24 cellular contexts compared by ENCODE assay signal in the genomic region with DNA sequence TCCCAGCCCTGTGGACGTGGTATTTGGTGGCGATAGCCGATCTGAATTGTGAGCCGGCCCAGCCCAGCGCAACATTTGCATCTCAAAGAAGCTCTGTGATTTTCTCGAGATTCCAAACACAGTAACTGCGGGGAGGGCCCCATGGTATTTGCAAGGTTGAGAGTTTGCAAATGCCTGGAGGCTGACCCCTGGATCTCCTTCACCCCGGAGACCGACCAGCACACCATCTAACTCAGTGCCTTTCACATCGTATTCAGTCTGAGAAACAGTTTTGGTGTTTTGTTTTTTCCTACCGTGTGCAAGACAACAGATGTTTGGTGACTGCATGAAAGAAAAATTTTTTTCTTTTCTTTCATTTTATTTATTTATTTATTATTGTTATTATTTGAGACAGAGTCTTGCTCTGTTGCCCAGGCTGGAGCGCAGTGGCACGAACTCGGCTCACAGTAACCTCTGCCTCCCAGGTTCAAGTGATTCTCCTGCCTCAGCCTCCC. TPM values are rescaled to one million over a fixed set of nuclear protein-coding genes. Genes with fewer than 3 reads are reported as not detected.
A peak's percentile ranks its signal among the peaks of the same experiment; 100 is the strongest.
DNase-seq lines count a peak whose midpoint lies in the region; ATAC-seq, FAIRE-seq and TF ChIP-seq lines count a peak whose summit lies in the region.
"Had no signal": no experiment of that assay in that cellular context is flagged by ENCODE, and none has a peak within 500 bp of the region (broad histone marks: within the 10 kb centered on the region; RNA-seq: fewer than 3 reads in every experiment).

No MANE protein-coding gene starts in this region.

- H3K27ac ChIP-seq in HUES6 (ENCODE audit: low read depth, low read length) (peak overlapping the region; percentile 5; the same call in 1 of the 2 replicates), H1 (ENCODE audit: low read depth, low read length) (peak overlapping the region; percentile 7; the same call in 1 of the 2 replicates)
- H3K27ac ChIP-seq: HL-60 had no signal

- DNase-seq in H1 (ENCODE audit: low read depth in 1 of 2, low spot score in 2 of 2) (peak; percentile 75 to 84), iPS-NIHi7 (ENCODE audit: extremely low spot score) (peak; percentile 74), GOT3 (lab: John Stamatoyannopoulos, UW) (no peak)
- DNase-seq in activated CD4-positive, CD25-positive, alpha-beta regulatory T cell (lab: John Stamatoyannopoulos, UW) = no peak
- DNase-seq in activated CD4-positive, alpha-beta T cell treated with anti-CD3 and anti-CD28 coated beads, Interleukin-2, amount 50 U/mL, for 1 hour = no peak
- DNase-seq: ACHN, DND-41, Kasumi-1, MG63, NCI-H1092 treated with DMSO at 0.1 percent for 48 hours, NCI-H2081 treated with DMSO at 0.1 percent for 48 hours, NCI-H446 treated with DMSO at 0.1 percent for 48 hours, NCI-H69, SW 1271 had no signal

- H3K79me1 ChIP-seq in H1 (ENCODE audit: low read depth, low read length) = no peaks in the 10 kb centered on the region

- H3K23me2 ChIP-seq in H1 (ENCODE audit: low read depth, low read length) = peaks cover 6% of the 10 kb centered on the region; the same call in 1 of the 2 replicates

- peaks cover 35% of the 10 kb centered on the region for H3K4me1 ChIP-seq in HUES6 (ENCODE audit: control insufficient read depth, insufficient read depth, low read length)
- peaks cover 1 to 17% (median 8%) of the 10 kb centered on the region in 4 experiments; a peak in 5 of 7 replicates for H3K4me1 ChIP-seq in H1 (replicated peaks in 1 of 4; ENCODE audit: control insufficient read depth in 3 of 4, insufficient read depth in 4 of 4, low read length in 3 of 4)

- H3K9ac ChIP-seq in HUES6 (ENCODE audit: low read length) = peak overlapping the region; percentile 5
- no peak overlapping the region for H3K9ac ChIP-seq in H1 (replicated peaks in 1 of 4; ENCODE audit: extremely low read depth in 1 of 4, low read depth in 3 of 4, low read length in 3 of 4)

- TF ChIP-seq RAD21 in H1 (IDR thresholded peaks at IDR 0.05 in 1 of 2, conservative IDR thresholded peaks at IDR 0.05 in 1 of 2; ENCODE audit: low read depth in 2 of 2, low read length in 2 of 2) = peak in 1 of 2 experiments; percentile 28; a peak in 2 of 4 replicates

- no peak overlapping the region for H2AFZ ChIP-seq in H1 (ENCODE audit: low read length)

- H3K4me2 ChIP-seq in H1 (ENCODE audit: insufficient read depth in 1 of 2, low read depth in 2 of 2, low read length in 2 of 2) = peak overlapping the region in 1 of 2 experiments; percentile 53; a peak in 2 of 4 replicates

- H2BK15ac ChIP-seq in H1 (ENCODE audit: low read length) = no peak overlapping the region

- H4K5ac ChIP-seq in H1 (ENCODE audit: insufficient read length, low read depth, low read length) = no peak overlapping the region

- no peaks in the 10 kb centered on the region for H3K36me3 ChIP-seq in HUES6 (ENCODE audit: control insufficient read depth, insufficient read depth, low read length)
- H3K36me3 ChIP-seq in H1 (ENCODE audit: control insufficient read depth in 2 of 4, insufficient read depth in 4 of 4, low read length in 3 of 4) = no peaks in the 10 kb centered on the region
- H3K36me3 ChIP-seq: MG63 had no signal

- no peak overlapping the region for H3K4me3 ChIP-seq in HUES6 (ENCODE audit: low read depth, low read length)
- no peak overlapping the region for H3K4me3 ChIP-seq in H1 (ENCODE audit: extremely low read depth in 1 of 4, insufficient read depth in 2 of 4, low read depth in 3 of 4, low read length in 4 of 4)
- H3K4me3 ChIP-seq: MG63 had no signal

- H4K20me1 ChIP-seq in H1 (replicated peaks in 1 of 2; ENCODE audit: control insufficient read depth in 1 of 2, insufficient read depth in 2 of 2, low read length in 2 of 2) = no peaks in the 10 kb centered on the region

- no peak overlapping the region; the same call in 1 of the 2 replicates for H3K18ac ChIP-seq in H1 (ENCODE audit: extremely low read depth, low read length)

- H2AK5ac ChIP-seq in H1 (ENCODE audit: low read depth, low read length) = 0 out of 2 replicates have a peak overlapping the region, but pooled peaks have one; percentile 45

- no peak overlapping the region for H4K8ac ChIP-seq in H1 (ENCODE audit: extremely low read depth, insufficient read depth, low read length)

- POLR2A ChIA-PET in H1 (lab: Charles Lee; ENCODE audit: partially characterized antibody) = interaction anchor here (0.6 to 2.1 kb wide), 7 partner anchors 10 to 174 kb away, joined by 3 to 8 read pairs (median 3); no protein-coding TSS in a partner anchor

- no peaks in the 10 kb centered on the region for H3K79me2 ChIP-seq in H1 (ENCODE audit: control insufficient read depth in 1 of 2, insufficient read depth in 2 of 2, low read length in 2 of 2)

- no peak overlapping the region for H3K4ac ChIP-seq in H1 (replicated peaks; ENCODE audit: insufficient read length, low read depth, low read length)

- H2BK120ac ChIP-seq in H1 (replicated peaks; ENCODE audit: low read depth, low read length) = no peak overlapping the region

- CTCF ChIA-PET in H1 (lab: Charles Lee; ENCODE audit: partially characterized antibody) = interaction anchor here (0.7 to 3.1 kb wide), 5 partner anchors 24 to 301 kb away, joined by 3 to 11 read pairs (median 4); no protein-coding TSS in a partner anchor

- H3K27me3 ChIP-seq in HUES6 (ENCODE audit: control insufficient read depth, insufficient read depth, low read length) (no peaks in the 10 kb centered on the region), H1 (replicated peaks in 1 of 4; ENCODE audit: control insufficient read depth in 3 of 4, extremely low read depth in 1 of 4, insufficient read depth in 3 of 4, low read length in 3 of 4) (peaks cover 0 to 1% (median 0%) of the 10 kb centered on the region in 4 experiments; a peak in 2 of 7 replicates)
- H3K27me3 ChIP-seq: MG63 had no signal

- peak overlapping the region; percentile 88; the same call in 1 of the 2 replicates for H2BK12ac ChIP-seq in H1 (ENCODE audit: low read depth, low read length)

- no peaks in the 10 kb centered on the region for H3K9me3 ChIP-seq in HUES6 (ENCODE audit: control insufficient read depth, insufficient read depth, low read depth, low read length)
- no peaks in the 10 kb centered on the region for H3K9me3 ChIP-seq in H1 (ENCODE audit: insufficient read depth in 2 of 2, low read depth in 1 of 2, low read length in 1 of 2)
- H3K9me3 ChIP-seq: MG63 had no signal

- TF ChIP-seq POLR2A in H1 (IDR thresholded peaks at IDR 0.05; ENCODE audit: control extremely low read depth in 1 of 2, low read depth in 2 of 2, low read length in 2 of 2) = no peak

- peak in 1 of 2 experiments; percentile 50; a peak in 1 of 3 replicates for TF ChIP-seq EP300 in H1 (IDR thresholded peaks at IDR 0.05; ENCODE audit: borderline replicate concordance in 1 of 2, low read depth in 2 of 2, low read length in 2 of 2)

- no peak for ATAC-seq in HG02798 (IDR thresholded peaks at IDR 0.05; ENCODE audit: poor library complexity, unreplicated experiment)
- ATAC-seq: Right ventricle myocardium inferior had no signal

- 18% methylated on average over 14 of the region's 14 CpGs; no CpG with 5 or more reads in 1 of the 2 experiments for WGBS in H1 (ENCODE audit: extremely low coverage in 1 of 2, insufficient coverage in 1 of 2, insufficient read length in 1 of 2, insufficient replicate concordance in 2 of 2, low coverage in 1 of 2, low lambda C conversion rate in 2 of 2, missing lambda C conversion rate in 1 of 2), 2 experiments

- H4K91ac ChIP-seq in H1 (replicated peaks; ENCODE audit: insufficient read length, low read length) = no peak overlapping the region

- no peak for FAIRE-seq in H1 (lab: Jason Lieb, UNC)
- FAIRE-seq: G401.6, H54, RCC 7860 had no signal

- TF ChIP-seq CTCF in H1 (IDR thresholded peaks at IDR 0.05; ENCODE audit: control extremely low read depth in 1 of 3, insufficient read depth in 1 of 3, low read depth in 1 of 3, low read length in 3 of 3) = no peak

- peak overlapping the region; percentile 96 for H2BK5ac ChIP-seq in H1 (ENCODE audit: low read depth, low read length)

- H2BK20ac ChIP-seq in H1 (ENCODE audit: low read length) = no peak overlapping the region; the same call in 1 of the 2 replicates

- no peak overlapping the region for H3K23ac ChIP-seq in H1 (ENCODE audit: insufficient read length)

- H3K56ac ChIP-seq in H1 (replicated peaks; ENCODE audit: insufficient read length, low read depth, low read length) = no peak overlapping the region

- no peak overlapping the region for H3K14ac ChIP-seq in H1 (ENCODE audit: insufficient read length)

TF ChIP-seq in H1, 55 proteins besides CTCF, POLR2A, EP300 and RAD21 (continues in another document):
- TF ChIP-seq SAP30 (IDR thresholded peaks at IDR 0.05; ENCODE audit: insufficient read depth, insufficient replicate concordance, low read length) = no peak
- TF ChIP-seq ASH2L (IDR thresholded peaks at IDR 0.05; ENCODE audit: low read length) = peak; percentile 55
- TF ChIP-seq POLR2AphosphoS5 (IDR thresholded peaks at IDR 0.05; ENCODE audit: low read depth, low read length) = no peak
- TF ChIP-seq KDM4A (IDR thresholded peaks at IDR 0.05; ENCODE audit: low read depth, low read length, severe bottlenecking) = no peak
- peak; percentile 82 for TF ChIP-seq BACH1 (IDR thresholded peaks at IDR 0.05; ENCODE audit: low read length)
- peak; percentile 87 for TF ChIP-seq CTBP2 (IDR thresholded peaks at IDR 0.05; ENCODE audit: borderline replicate concordance, insufficient read depth, insufficient read length, low read length)
- peak; percentile 84 for TF ChIP-seq TEAD4 (IDR thresholded peaks at IDR 0.05; ENCODE audit: low read depth, low read length)
- TF ChIP-seq SIRT6 (IDR thresholded peaks at IDR 0.05; ENCODE audit: low read length) = no peak
- TF ChIP-seq, protein P1, sequence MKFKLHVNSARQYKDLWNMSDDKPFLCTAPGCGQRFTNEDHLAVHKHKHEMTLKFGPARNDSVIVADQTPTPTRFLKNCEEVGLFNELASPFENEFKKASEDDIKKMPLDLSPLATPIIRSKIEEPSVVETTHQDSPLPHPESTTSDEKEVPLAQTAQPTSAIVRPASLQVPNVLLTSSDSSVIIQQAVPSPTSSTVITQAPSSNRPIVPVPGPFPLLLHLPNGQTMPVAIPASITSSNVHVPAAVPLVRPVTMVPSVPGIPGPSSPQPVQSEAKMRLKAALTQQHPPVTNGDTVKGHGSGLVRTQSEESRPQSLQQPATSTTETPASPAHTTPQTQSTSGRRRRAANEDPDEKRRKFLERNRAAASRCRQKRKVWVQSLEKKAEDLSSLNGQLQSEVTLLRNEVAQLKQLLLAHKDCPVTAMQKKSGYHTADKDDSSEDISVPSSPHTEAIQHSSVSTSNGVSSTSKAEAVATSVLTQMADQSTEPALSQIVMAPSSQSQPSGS (IDR thresholded peaks at IDR 0.05; ENCODE audit: low read length) = no peak

RNA-seq across cellular contexts. Expression of gene MYCN, which starts 40.3 kb away (rescaled TPM):
- 137 and 142 TPM in 2 replicates for total RNA-seq in H1 (2021; fragmentation: NEBNext Ultra II Directional; extraction: Animal tissue kit (Norgen Biotek cat#: 25700))
- polyA plus RNA-seq in H1 (2011; rRNA removed) = 87.8 and 100 TPM in 2 replicates
- 90.7 TPM for polyA plus RNA-seq in H1 (2011; cell fraction: cytosol; rRNA removed)
- polyA plus RNA-seq in H1 (2011; cell fraction: nucleus; rRNA removed) = 82.0 TPM
- 85.1 to 103 TPM (median 94.3 TPM) in 4 replicates for polyA plus RNA-seq in H1 (2012, experiment 1 of 2)
- polyA plus RNA-seq in H1 (2012, experiment 2 of 2) = 144 TPM
- 90.2 TPM for polyA plus RNA-seq in H1 (2013, experiment 1 of 2)
- polyA plus RNA-seq in H1 (2013, experiment 2 of 2) = 86.8 TPM
- 51.6 and 92.6 TPM in 2 replicates for polyA minus RNA-seq in H1 (2011; rRNA and poly(A)+ RNA removed)
- 57.2 TPM for polyA minus RNA-seq in H1 (2011; cell fraction: cytosol; rRNA and poly(A)+ RNA removed)
- polyA minus RNA-seq in H1 (2011; cell fraction: nucleus; rRNA and poly(A)+ RNA removed) = 35.0 TPM
- total RNA-seq: HT1080, OCI-LY7 had no signal
- polyA plus RNA-seq: CD14-positive monocyte had no signal

Comparison
In these comparisons a context has a peak if more than half of its experiments do, and no peak if none do; other contexts are left out.
1. DNase-seq: peak in H1 (2 of 2) and iPS-NIHi7 (single experiment); none in activated CD4-positive, CD25-positive, alpha-beta regulatory T cell (0 of 4), activated CD4-positive, alpha-beta T cell treated with anti-CD3 and anti-CD28 coated beads, Interleukin-2, amount 50 U/mL, for 1 hour (single experiment) and GOT3 (single experiment).